13 cellular contexts compared by ENCODE assay signal in the genomic region with DNA sequence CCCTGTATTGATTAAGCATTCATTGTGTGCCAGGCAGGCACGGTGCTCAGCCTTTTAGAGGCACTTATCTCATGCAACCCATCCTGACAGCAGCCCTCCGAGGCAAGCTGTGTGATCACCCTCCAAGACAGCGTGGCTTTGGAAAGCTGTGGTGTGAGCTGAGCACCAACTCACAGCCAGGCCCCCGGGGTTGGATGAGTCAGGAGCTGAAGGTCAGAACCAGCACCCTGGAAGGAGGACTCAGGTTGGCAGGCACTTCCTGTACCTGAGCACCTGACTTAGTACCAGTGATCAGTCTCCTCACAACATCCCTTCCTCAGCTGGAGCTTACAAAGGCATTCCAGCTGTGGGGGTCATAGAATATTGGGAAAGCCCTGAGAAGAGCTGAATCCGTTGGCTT. TPM values are rescaled to one million over a fixed set of nuclear protein-coding genes. Genes with fewer than 3 reads are reported as not detected.
A peak's percentile ranks its signal among the peaks of the same experiment; 100 is the strongest.
DNase-seq lines count a peak whose midpoint lies in the region; ATAC-seq and TF ChIP-seq lines count a peak whose summit lies in the region.
"Had no signal": no experiment of that assay in that cellular context is flagged by ENCODE, and none has a peak within 500 bp of the region (broad histone marks: within the 10 kb centered on the region; RNA-seq: fewer than 3 reads in every experiment).

No MANE protein-coding gene starts in this region.

- no peaks in the 10 kb centered on the region for H3K9me3 Mint-ChIP-seq in activated CD4-positive, alpha-beta T cell treated with anti-CD3 and anti-CD28 coated beads, Interleukin-2, amount 10 ng/mL, durations not matched to agents 7 days and 5 days
- H3K9me3 Mint-ChIP-seq in WTC11, result no peaks in the 10 kb centered on the region
- H3K9me3 Mint-ChIP-seq: GM23338, neural progenitor cell had no signal

- H3K36me3 Mint-ChIP-seq in activated CD4-positive, alpha-beta T cell treated with anti-CD3 and anti-CD28 coated beads, Interleukin-2, amount 10 ng/mL, durations not matched to agents 7 days and 5 days (ENCODE audit: low read depth), result peaks cover 67% of the 10 kb centered on the region
- peaks cover 80% of the 10 kb centered on the region for H3K36me3 Mint-ChIP-seq in WTC11

- H3K27ac Mint-ChIP-seq in activated CD4-positive, alpha-beta T cell treated with anti-CD3 and anti-CD28 coated beads, Interleukin-2, amount 10 ng/mL, durations not matched to agents 7 days and 5 days, result no peak overlapping the region
- H3K27ac Mint-ChIP-seq in WTC11, result peak overlapping the region; percentile 65
- H3K27ac Mint-ChIP-seq: GM23338, neural progenitor cell had no signal

- peak; percentile 54 for DNase-seq in activated CD4-positive, alpha-beta T cell treated with anti-CD3 and anti-CD28 coated beads for 48 hours
- no peak for DNase-seq in activated CD4-positive, alpha-beta T cell treated with anti-CD3 and anti-CD28 coated beads, Interleukin-2, amount 10 ng/mL, durations not matched to agents 7 days and 5 days
- no peak for DNase-seq in WTC11 (ENCODE audit: low spot score)
- DNase-seq in choroid plexus epithelial cell (ENCODE audit: low read depth), result peak; percentile 31
- peak; percentile 21 for DNase-seq in stimulated activated CD4-positive, alpha-beta T cell treated with anti-CD3 and anti-CD28 coated beads, Interleukin-4, amount 100 ng/mL, for 24 hours
- DNase-seq in GM13977 (ENCODE audit: low spot score), result no peak
- DNase-seq in D341Med (ENCODE audit: low spot score), result no peak
- DNase-seq: left ventricle myocardium inferior, NCI-H1436 treated with DMSO at 0.1 percent for 48 hours, upper lobe of left lung had no signal

- in situ Hi-C loops in GM13977 (cut with MboI; ENCODE audit: low pct_unique_long_range_greater_than_20kb, low sequenced_read_pairs, unreplicated experiment), result no loop called here

- H3K4me3 ChIP-seq in choroid plexus epithelial cell (ENCODE audit: low read depth, low read length), result no peak overlapping the region
- H3K4me3 ChIP-seq: GM23338, left ventricle myocardium inferior, neural progenitor cell, upper lobe of left lung had no signal

- ATAC-seq in WTC11 (no peak), GM21367 (IDR thresholded peaks at IDR 0.05; ENCODE audit: unreplicated experiment) (no peak)
- ATAC-seq: GM23338 had no signal

- CTCF ChIA-PET in activated CD4-positive, alpha-beta T cell treated with anti-CD3 and anti-CD28 coated beads, Interleukin-2, amount 10 ng/mL, durations not matched to agents 7 days and 5 days (lab: Charles Lee), result interaction anchor here (0.6 to 3.1 kb wide), 5 partner anchors 24 to 222 kb away, joined by 3 to 9 read pairs (median 3); no protein-coding TSS in a partner anchor
- CTCF ChIA-PET in WTC11 (lab: Charles Lee), result interaction anchor here (2.4 kb wide), 1 partner anchor 24 kb away, joined by 11 read pairs; no protein-coding TSS in a partner anchor

- H3K27me3 Mint-ChIP-seq in activated CD4-positive, alpha-beta T cell treated with anti-CD3 and anti-CD28 coated beads, Interleukin-2, amount 10 ng/mL, durations not matched to agents 7 days and 5 days, result no peaks in the 10 kb centered on the region
- H3K27me3 Mint-ChIP-seq in WTC11 (ENCODE audit: low read depth), result no peaks in the 10 kb centered on the region

- POLR2A ChIA-PET in activated CD4-positive, alpha-beta T cell treated with anti-CD3 and anti-CD28 coated beads, Interleukin-2, amount 10 ng/mL, durations not matched to agents 7 days and 5 days (lab: Charles Lee), result interaction anchor here (0.7 kb wide), 1 partner anchor 13 kb away, joined by 4 read pairs; no protein-coding TSS in a partner anchor
- POLR2A ChIA-PET in WTC11 (lab: Charles Lee), result interaction anchor here (0.6 kb wide), 1 partner anchor 251 kb away, joined by 3 read pairs; no protein-coding TSS in a partner anchor

- no peak overlapping the region for H3K4me3 Mint-ChIP-seq in activated CD4-positive, alpha-beta T cell treated with anti-CD3 and anti-CD28 coated beads, Interleukin-2, amount 10 ng/mL, durations not matched to agents 7 days and 5 days
- H3K4me3 Mint-ChIP-seq in WTC11, result no peak overlapping the region
- H3K4me3 Mint-ChIP-seq: GM23338, neural progenitor cell had no signal

- H3K4me1 Mint-ChIP-seq in activated CD4-positive, alpha-beta T cell treated with anti-CD3 and anti-CD28 coated beads, Interleukin-2, amount 10 ng/mL, durations not matched to agents 7 days and 5 days, result peaks cover 37% of the 10 kb centered on the region
- peaks cover 27% of the 10 kb centered on the region for H3K4me1 Mint-ChIP-seq in WTC11

- TF ChIP-seq CTCF in WTC11 (IDR thresholded peaks at IDR 0.05) (no peak), choroid plexus epithelial cell (conservative IDR thresholded peaks at IDR 0.05; ENCODE audit: low read depth, low read length) (no peak), GM13977 (IDR thresholded peaks at IDR 0.05; ENCODE audit: extremely low read depth, insufficient read depth, missing control alignments) (no peak)

TF ChIP-seq in WTC11, 78 proteins besides CTCF, POLR2A, EP300 and RAD21 (continues in another document):
- TF ChIP-seq, protein P1, sequence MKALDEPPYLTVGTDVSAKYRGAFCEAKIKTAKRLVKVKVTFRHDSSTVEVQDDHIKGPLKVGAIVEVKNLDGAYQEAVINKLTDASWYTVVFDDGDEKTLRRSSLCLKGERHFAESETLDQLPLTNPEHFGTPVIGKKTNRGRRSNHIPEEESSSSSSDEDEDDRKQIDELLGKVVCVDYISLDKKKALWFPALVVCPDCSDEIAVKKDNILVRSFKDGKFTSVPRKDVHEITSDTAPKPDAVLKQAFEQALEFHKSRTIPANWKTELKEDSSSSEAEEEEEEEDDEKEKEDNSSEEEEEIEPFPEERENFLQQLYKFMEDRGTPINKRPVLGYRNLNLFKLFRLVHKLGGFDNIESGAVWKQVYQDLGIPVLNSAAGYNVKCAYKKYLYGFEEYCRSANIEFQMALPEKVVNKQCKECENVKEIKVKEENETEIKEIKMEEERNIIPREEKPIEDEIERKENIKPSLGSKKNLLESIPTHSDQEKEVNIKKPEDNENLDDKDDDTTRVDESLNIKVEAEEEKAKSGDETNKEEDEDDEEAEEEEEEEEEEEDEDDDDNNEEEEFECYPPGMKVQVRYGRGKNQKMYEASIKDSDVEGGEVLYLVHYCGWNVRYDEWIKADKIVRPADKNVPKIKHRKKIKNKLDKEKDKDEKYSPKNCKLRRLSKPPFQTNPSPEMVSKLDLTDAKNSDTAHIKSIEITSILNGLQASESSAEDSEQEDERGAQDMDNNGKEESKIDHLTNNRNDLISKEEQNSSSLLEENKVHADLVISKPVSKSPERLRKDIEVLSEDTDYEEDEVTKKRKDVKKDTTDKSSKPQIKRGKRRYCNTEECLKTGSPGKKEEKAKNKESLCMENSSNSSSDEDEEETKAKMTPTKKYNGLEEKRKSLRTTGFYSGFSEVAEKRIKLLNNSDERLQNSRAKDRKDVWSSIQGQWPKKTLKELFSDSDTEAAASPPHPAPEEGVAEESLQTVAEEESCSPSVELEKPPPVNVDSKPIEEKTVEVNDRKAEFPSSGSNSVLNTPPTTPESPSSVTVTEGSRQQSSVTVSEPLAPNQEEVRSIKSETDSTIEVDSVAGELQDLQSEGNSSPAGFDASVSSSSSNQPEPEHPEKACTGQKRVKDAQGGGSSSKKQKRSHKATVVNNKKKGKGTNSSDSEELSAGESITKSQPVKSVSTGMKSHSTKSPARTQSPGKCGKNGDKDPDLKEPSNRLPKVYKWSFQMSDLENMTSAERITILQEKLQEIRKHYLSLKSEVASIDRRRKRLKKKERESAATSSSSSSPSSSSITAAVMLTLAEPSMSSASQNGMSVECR (CRISPR knock-in tag; IDR thresholded peaks at IDR 0.05; ENCODE audit: borderline replicate concordance), result no peak
- TF ChIP-seq, protein P2, sequence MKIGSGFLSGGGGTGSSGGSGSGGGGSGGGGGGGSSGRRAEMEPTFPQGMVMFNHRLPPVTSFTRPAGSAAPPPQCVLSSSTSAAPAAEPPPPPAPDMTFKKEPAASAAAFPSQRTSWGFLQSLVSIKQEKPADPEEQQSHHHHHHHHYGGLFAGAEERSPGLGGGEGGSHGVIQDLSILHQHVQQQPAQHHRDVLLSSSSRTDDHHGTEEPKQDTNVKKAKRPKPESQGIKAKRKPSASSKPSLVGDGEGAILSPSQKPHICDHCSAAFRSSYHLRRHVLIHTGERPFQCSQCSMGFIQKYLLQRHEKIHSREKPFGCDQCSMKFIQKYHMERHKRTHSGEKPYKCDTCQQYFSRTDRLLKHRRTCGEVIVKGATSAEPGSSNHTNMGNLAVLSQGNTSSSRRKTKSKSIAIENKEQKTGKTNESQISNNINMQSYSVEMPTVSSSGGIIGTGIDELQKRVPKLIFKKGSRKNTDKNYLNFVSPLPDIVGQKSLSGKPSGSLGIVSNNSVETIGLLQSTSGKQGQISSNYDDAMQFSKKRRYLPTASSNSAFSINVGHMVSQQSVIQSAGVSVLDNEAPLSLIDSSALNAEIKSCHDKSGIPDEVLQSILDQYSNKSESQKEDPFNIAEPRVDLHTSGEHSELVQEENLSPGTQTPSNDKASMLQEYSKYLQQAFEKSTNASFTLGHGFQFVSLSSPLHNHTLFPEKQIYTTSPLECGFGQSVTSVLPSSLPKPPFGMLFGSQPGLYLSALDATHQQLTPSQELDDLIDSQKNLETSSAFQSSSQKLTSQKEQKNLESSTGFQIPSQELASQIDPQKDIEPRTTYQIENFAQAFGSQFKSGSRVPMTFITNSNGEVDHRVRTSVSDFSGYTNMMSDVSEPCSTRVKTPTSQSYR (CRISPR knock-in tag; IDR thresholded peaks at IDR 0.05), result no peak
- TF ChIP-seq TEAD1 (CRISPR knock-in tag; IDR thresholded peaks at IDR 0.05) (no peak), ZNF232 (CRISPR knock-in tag; IDR thresholded peaks at IDR 0.05) (no peak), ZNF138 (CRISPR knock-in tag; conservative IDR thresholded peaks at IDR 0.05) (no peak), ZNF263 (CRISPR knock-in tag; IDR thresholded peaks at IDR 0.05; ENCODE audit: low read depth) (no peak)
- TF ChIP-seq, protein P3, sequence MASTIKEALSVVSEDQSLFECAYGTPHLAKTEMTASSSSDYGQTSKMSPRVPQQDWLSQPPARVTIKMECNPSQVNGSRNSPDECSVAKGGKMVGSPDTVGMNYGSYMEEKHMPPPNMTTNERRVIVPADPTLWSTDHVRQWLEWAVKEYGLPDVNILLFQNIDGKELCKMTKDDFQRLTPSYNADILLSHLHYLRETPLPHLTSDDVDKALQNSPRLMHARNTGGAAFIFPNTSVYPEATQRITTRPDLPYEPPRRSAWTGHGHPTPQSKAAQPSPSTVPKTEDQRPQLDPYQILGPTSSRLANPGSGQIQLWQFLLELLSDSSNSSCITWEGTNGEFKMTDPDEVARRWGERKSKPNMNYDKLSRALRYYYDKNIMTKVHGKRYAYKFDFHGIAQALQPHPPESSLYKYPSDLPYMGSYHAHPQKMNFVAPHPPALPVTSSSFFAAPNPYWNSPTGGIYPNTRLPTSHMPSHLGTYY (CRISPR knock-in tag; IDR thresholded peaks at IDR 0.05), result no peak

RNA-seq across cellular contexts. Expression of a gene that starts 9.0 kb away (rescaled TPM):
- total RNA-seq in activated CD4-positive, alpha-beta T cell treated with anti-CD3 and anti-CD28 coated beads, Interleukin-2, amount 10 ng/mL, durations not matched to agents 7 days and 5 days, result 10 to 100 TPM; 31.6 to 32.7 TPM
- total RNA-seq in WTC11 (2021), result 60.5 to 72.7 TPM (median 72.6 TPM) in 3 replicates

RNA-seq across cellular contexts. Expression of a gene that starts 44.9 kb away (rescaled TPM):
- total RNA-seq in activated CD4-positive, alpha-beta T cell treated with anti-CD3 and anti-CD28 coated beads, Interleukin-2, amount 10 ng/mL, durations not matched to agents 7 days and 5 days, result 10 to 100 TPM; 56.0 to 63.0 TPM
- total RNA-seq in WTC11 (2021), result 1.6 to 2.1 TPM (median 2.0 TPM) in 3 replicates

Comparison
In these comparisons a context has a peak if more than half of its experiments do, and no peak if none do; other contexts are left out.
1. DNase-seq: peak in activated CD4-positive, alpha-beta T cell treated with anti-CD3 and anti-CD28 coated beads for 48 hours (single experiment), choroid plexus epithelial cell (single experiment) and stimulated activated CD4-positive, alpha-beta T cell treated with anti-CD3 and anti-CD28 coated beads, Interleukin-4, amount 100 ng/mL, for 24 hours (single experiment); none in activated CD4-positive, alpha-beta T cell treated with anti-CD3 and anti-CD28 coated beads, Interleukin-2, amount 10 ng/mL, durations not matched to agents 7 days and 5 days (single experiment), WTC11 (single experiment), GM13977 (single experiment) and D341Med (single experiment).
2. RNA of a gene that starts 44.9 kb away (total RNA-seq): 56.0 to 63.0 TPM in activated CD4-positive, alpha-beta T cell treated with anti-CD3 and anti-CD28 coated beads, Interleukin-2, amount 10 ng/mL, durations not matched to agents 7 days and 5 days; 1.6 to 2.1 TPM in WTC11; every median in the first group is over 10 times any median in the second.